1 cellular context compared by ENCODE assay signal in the genomic region with DNA sequence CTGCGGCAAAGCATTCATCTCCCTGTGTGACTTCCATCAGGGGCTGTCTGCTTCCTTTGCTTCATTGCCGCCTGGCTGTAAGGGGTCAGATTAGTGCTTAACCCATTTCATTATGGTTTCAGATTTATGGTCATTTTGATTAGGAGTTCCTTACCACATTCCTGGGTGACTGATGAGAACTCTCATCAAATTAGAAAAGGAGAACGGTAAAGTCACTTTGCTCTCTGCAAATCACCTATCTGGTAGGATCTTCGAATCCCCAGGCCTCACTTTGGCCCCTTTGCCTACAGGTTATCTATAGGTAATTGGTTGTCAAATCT.
TF ChIP-seq lines count a peak whose summit lies in the region.

No MANE protein-coding gene starts in this region.

TF ChIP-seq in K562, 482 proteins besides CTCF, POLR2A, EP300 and RAD21 (continued from another document):
- no peak for TF ChIP-seq ZBTB33 (CRISPR knock-in tag; IDR thresholded peaks at IDR 0.05)
- no peak for TF ChIP-seq RBBP5 (IDR thresholded peaks at IDR 0.05; ENCODE audit: borderline replicate concordance, insufficient read depth, low read length, poor library complexity, severe bottlenecking)
- TF ChIP-seq ZNF589 (CRISPR knock-in tag; IDR thresholded peaks at IDR 0.05; ENCODE audit: low read depth), result 0 out of 2 replicates have a peak, but pooled peaks have one; percentile 21
- TF ChIP-seq EGR1 (conservative IDR thresholded peaks at IDR 0.05), result no peak
- no peak for TF ChIP-seq SMAD2 (IDR thresholded peaks at IDR 0.05; ENCODE audit: low read depth, low read length)
- no peak for TF ChIP-seq FOXA3 (CRISPR knock-in tag; conservative IDR thresholded peaks at IDR 0.05 in 1 of 2, IDR thresholded peaks at IDR 0.05 in 1 of 2)
- TF ChIP-seq NCOR1 (IDR thresholded peaks at IDR 0.05), result peak; percentile 32; the same call in 1 of the 2 replicates
- no peak for TF ChIP-seq TSHZ1 (CRISPR knock-in tag; IDR thresholded peaks at IDR 0.05)
- no peak for TF ChIP-seq ZNF57 (CRISPR knock-in tag; IDR thresholded peaks at IDR 0.05)
- TF ChIP-seq ZNF316 (IDR thresholded peaks at IDR 0.05), result no peak
- TF ChIP-seq, protein P1, sequence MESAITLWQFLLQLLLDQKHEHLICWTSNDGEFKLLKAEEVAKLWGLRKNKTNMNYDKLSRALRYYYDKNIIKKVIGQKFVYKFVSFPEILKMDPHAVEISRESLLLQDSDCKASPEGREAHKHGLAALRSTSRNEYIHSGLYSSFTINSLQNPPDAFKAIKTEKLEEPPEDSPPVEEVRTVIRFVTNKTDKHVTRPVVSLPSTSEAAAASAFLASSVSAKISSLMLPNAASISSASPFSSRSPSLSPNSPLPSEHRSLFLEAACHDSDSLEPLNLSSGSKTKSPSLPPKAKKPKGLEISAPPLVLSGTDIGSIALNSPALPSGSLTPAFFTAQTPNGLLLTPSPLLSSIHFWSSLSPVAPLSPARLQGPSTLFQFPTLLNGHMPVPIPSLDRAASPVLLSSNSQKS (CRISPR knock-in tag; IDR thresholded peaks at IDR 0.05), result no peak
- peak; percentile 5; the same call in 1 of the 2 replicates for TF ChIP-seq TEAD4 (IDR thresholded peaks at IDR 0.05; ENCODE audit: low read length)
- no peak for TF ChIP-seq TEAD4 (CRISPR knock-in tag; IDR thresholded peaks at IDR 0.05; ENCODE audit: borderline replicate concordance)
- no peak for TF ChIP-seq CEBPB (tag; IDR thresholded peaks at IDR 0.05)
- peak; percentile 61 for TF ChIP-seq L3MBTL2 (IDR thresholded peaks at IDR 0.05)
- no peak for TF ChIP-seq ILK (tag; IDR thresholded peaks at IDR 0.05; ENCODE audit: borderline replicate concordance, low read depth)
- TF ChIP-seq HDAC2 (IDR thresholded peaks at IDR 0.05), result peak; percentile 45; the same call in 1 of the 2 replicates
- TF ChIP-seq, protein P2, sequence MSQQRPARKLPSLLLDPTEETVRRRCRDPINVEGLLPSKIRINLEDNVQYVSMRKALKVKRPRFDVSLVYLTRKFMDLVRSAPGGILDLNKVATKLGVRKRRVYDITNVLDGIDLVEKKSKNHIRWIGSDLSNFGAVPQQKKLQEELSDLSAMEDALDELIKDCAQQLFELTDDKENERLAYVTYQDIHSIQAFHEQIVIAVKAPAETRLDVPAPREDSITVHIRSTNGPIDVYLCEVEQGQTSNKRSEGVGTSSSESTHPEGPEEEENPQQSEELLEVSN (IDR thresholded peaks at IDR 0.05; ENCODE audit: borderline replicate concordance in 1 of 2, extremely low read depth in 1 of 2, insufficient read depth in 1 of 2, insufficient read length in 1 of 2, low read depth in 1 of 2, low read length in 1 of 2, poor library complexity in 1 of 2, severe bottlenecking in 1 of 2), result peak; percentile 2 to 15
- TF ChIP-seq CBFA2T3 (IDR thresholded peaks at IDR 0.05), result peak; percentile 49; the same call in 1 of the 2 replicates
- TF ChIP-seq NCOA4 (IDR thresholded peaks at IDR 0.05; ENCODE audit: partially characterized antibody), result no peak
- 0 out of 2 replicates have a peak, but pooled peaks have one; percentile 3 for TF ChIP-seq ZBTB1 (CRISPR knock-in tag; IDR thresholded peaks at IDR 0.05; ENCODE audit: borderline replicate concordance, low read depth)
- peak; percentile 11; the same call in 1 of the 2 replicates for TF ChIP-seq RNF2 (IDR thresholded peaks at IDR 0.05)
- TF ChIP-seq TBL1XR1 (IDR thresholded peaks at IDR 0.05; ENCODE audit: low read length in 2 of 2), result peak in 1 of 2 experiments; percentile 4; a peak in 1 of 4 replicates
- no peak for TF ChIP-seq E2F3 (CRISPR knock-in tag; IDR thresholded peaks at IDR 0.05)
- no peak for TF ChIP-seq ZFP30 (CRISPR knock-in tag; IDR thresholded peaks at IDR 0.05; ENCODE audit: borderline replicate concordance)
- TF ChIP-seq, protein P3, sequence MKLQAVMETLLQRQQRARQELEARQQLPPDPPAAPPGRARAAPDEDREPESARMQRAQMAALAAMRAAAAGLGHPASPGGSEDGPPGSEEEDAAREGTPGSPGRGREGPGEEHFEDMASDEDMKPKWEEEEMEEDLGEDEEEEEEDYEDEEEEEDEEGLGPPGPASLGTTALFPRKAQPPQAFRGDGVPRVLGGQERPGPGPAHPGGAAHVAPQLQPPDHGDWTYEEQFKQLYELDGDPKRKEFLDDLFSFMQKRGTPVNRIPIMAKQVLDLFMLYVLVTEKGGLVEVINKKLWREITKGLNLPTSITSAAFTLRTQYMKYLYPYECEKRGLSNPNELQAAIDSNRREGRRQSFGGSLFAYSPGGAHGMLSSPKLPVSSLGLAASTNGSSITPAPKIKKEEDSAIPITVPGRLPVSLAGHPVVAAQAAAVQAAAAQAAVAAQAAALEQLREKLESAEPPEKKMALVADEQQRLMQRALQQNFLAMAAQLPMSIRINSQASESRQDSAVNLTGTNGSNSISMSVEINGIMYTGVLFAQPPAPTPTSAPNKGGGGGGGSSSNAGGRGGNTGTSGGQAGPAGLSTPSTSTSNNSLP (IDR thresholded peaks at IDR 0.05; ENCODE audit: borderline replicate concordance, low read depth, low read length), result no peak
- TF ChIP-seq MEIS2 (IDR thresholded peaks at IDR 0.05; ENCODE audit: partially characterized antibody), result peak; percentile 24
- 0 out of 2 replicates have a peak, but pooled peaks have one; percentile 3 for TF ChIP-seq LEF1 (IDR thresholded peaks at IDR 0.05)
